Comparison of ENCODE assay signal across 17 cellular contexts in the genomic region with DNA sequence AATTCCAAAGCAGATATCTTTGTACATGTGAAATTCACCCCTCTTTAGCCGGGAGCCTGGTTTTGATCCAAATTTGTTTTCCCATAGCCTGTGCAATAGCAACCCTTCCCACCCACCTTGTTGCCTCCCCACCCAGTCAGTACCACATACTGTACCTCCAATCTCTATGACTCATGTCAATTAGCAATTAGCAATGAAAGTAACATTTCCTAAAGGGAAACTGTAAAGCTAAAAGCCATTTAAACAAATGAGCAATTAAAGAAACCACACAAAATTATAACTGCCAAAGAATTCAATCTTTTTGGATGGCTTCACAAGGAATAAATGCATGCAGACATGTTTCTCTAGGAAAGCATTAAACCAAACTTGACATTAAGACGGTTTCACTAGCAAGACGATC.
DNase-seq lines count a peak whose midpoint lies in the region; ATAC-seq, FAIRE-seq and TF ChIP-seq lines count a peak whose summit lies in the region.
"Had no signal": no experiment of that assay in that cellular context is flagged by ENCODE, and none has a peak within 500 bp of the region (broad histone marks: within the 10 kb centered on the region; RNA-seq: fewer than 3 reads in every experiment).

No MANE protein-coding gene starts in this region.

- H3K27ac ChIP-seq in A549, result peak overlapping the region; percentile 8 to 84; a peak in 4 of 6 replicates
- no peak overlapping the region for H3K27ac ChIP-seq in small intestine (ENCODE audit: low read depth in 1 of 2, low read length in 1 of 2)
- H3K27ac ChIP-seq: BLaER1, pancreas had no signal

- POLR2A ChIA-PET in A549 (lab: Yijun Ruan, JAX), result no interaction called here
- POLR2A ChIA-PET in activated CD8-positive, alpha-beta T cell treated with anti-CD3 and anti-CD28 coated beads for 36 hours (lab: Charles Lee), result interaction anchor here (2.8 kb wide), 1 partner anchor 63 kb away, joined by 12 read pairs; no protein-coding TSS in a partner anchor

- H3K4me3 ChIP-seq in A549 (no peak overlapping the region), small intestine (ENCODE audit: low read depth in 1 of 2, low read length in 2 of 2) (no peak overlapping the region)
- H3K4me3 ChIP-seq: BLaER1, pancreas had no signal

- TF ChIP-seq POLR2A in A549 (IDR thresholded peaks at IDR 0.05; ENCODE audit: low read length) (no peak), GM12891 (IDR thresholded peaks at IDR 0.05; ENCODE audit: low read depth, low read length) (no peak)

- H3K4me1 ChIP-seq in A549 (peaks cover 51% of the 10 kb centered on the region), small intestine (ENCODE audit: control insufficient read depth in 2 of 2, insufficient read depth in 1 of 2, low read depth in 1 of 2, low read length in 1 of 2) (no peaks in the 10 kb centered on the region)
- H3K4me1 ChIP-seq: pancreas had no signal

- H3K4me2 ChIP-seq in A549, result no peak overlapping the region

- intact Hi-C loops in activated CD8-positive, alpha-beta T cell treated with anti-CD3 and anti-CD28 coated beads for 36 hours (cut with micrococcal nuclease), result loop anchor here (10.0 kb wide), 3 partner anchors 61 to 111 kb away; no protein-coding TSS in a partner anchor

- CTCF ChIA-PET in A549 (lab: Yijun Ruan, JAX), result interaction anchor here (0.7 kb wide), 1 partner anchor 15 kb away, joined by 3 read pairs; no protein-coding TSS in a partner anchor
- CTCF ChIA-PET in activated CD8-positive, alpha-beta T cell treated with anti-CD3 and anti-CD28 coated beads for 36 hours (lab: Charles Lee), result interaction anchor here (1.8 kb wide), 1 partner anchor 47 kb away, joined by 3 read pairs; no protein-coding TSS in a partner anchor

- H3K4me3 Mint-ChIP-seq in activated CD8-positive, alpha-beta T cell treated with anti-CD3 and anti-CD28 coated beads for 36 hours, result peak overlapping the region; percentile 71
- H3K4me3 Mint-ChIP-seq in memory B cell, result no peak overlapping the region
- H3K4me3 Mint-ChIP-seq: mesothelial cell of epicardium had no signal

- no peaks in the 10 kb centered on the region for H3K27me3 ChIP-seq in small intestine (ENCODE audit: control insufficient read depth in 2 of 2, insufficient read depth in 2 of 2, low read length in 2 of 2)
- H3K27me3 ChIP-seq: BLaER1, pancreas had no signal

- FAIRE-seq in A549 (lab: Jason Lieb, UNC) (no peak), GM12891 (lab: Jason Lieb, UNC) (peak; percentile 70), small intestine (lab: Jason Lieb, UNC) (no peak)
- FAIRE-seq: colon, keratinocyte, pancreas had no signal

- H3K27me3 Mint-ChIP-seq in activated CD8-positive, alpha-beta T cell treated with anti-CD3 and anti-CD28 coated beads for 36 hours, result no peaks in the 10 kb centered on the region
- no peaks in the 10 kb centered on the region for H3K27me3 Mint-ChIP-seq in memory B cell

- WGBS in A549 (ENCODE audit: missing lambda C conversion rate), result 84% methylated on average over 3 of the region's 3 CpGs
- 64 to 75% (median 73%) methylated on average over 3 of the region's 3 CpGs for WGBS in small intestine, 3 donors

- TF ChIP-seq CTCF in A549 (IDR thresholded peaks at IDR 0.05), result no peak
- TF ChIP-seq CTCF in activated CD8-positive, alpha-beta T cell treated with anti-CD3 and anti-CD28 coated beads for 36 hours (IDR thresholded peaks at IDR 0.05), result no peak

- H3K36me3 Mint-ChIP-seq in activated CD8-positive, alpha-beta T cell treated with anti-CD3 and anti-CD28 coated beads for 36 hours (ENCODE audit: low read depth), result peaks cover 50% of the 10 kb centered on the region
- peaks cover 7% of the 10 kb centered on the region for H3K36me3 Mint-ChIP-seq in memory B cell
- H3K36me3 Mint-ChIP-seq: mesothelial cell of epicardium had no signal

- ATAC-seq in A549, result no peak
- no peak for ATAC-seq in activated CD8-positive, alpha-beta T cell treated with anti-CD3 and anti-CD28 coated beads for 36 hours
- ATAC-seq in memory B cell (ENCODE audit: low read depth), result no peak
- no peak for ATAC-seq in GM19397 (IDR thresholded peaks at IDR 0.05; ENCODE audit: unreplicated experiment)
- ATAC-seq in HG02852 (IDR thresholded peaks at IDR 0.05; ENCODE audit: unreplicated experiment), result no peak
- ATAC-seq: pancreas had no signal

- TF ChIP-seq EP300 in A549 (IDR thresholded peaks at IDR 0.05), result no peak

- TF ChIP-seq RAD21 in A549 (conservative IDR thresholded peaks at IDR 0.05 in 1 of 2, IDR thresholded peaks at IDR 0.05 in 1 of 2), result no peak

- no peaks in the 10 kb centered on the region for H3K36me3 ChIP-seq in small intestine (ENCODE audit: control insufficient read depth in 2 of 2, insufficient read depth in 2 of 2, low read length in 2 of 2)
- H3K36me3 ChIP-seq: pancreas had no signal

- no peaks in the 10 kb centered on the region for H3K9me3 Mint-ChIP-seq in activated CD8-positive, alpha-beta T cell treated with anti-CD3 and anti-CD28 coated beads for 36 hours
- no peaks in the 10 kb centered on the region for H3K9me3 Mint-ChIP-seq in memory B cell

- H3K4me1 Mint-ChIP-seq in activated CD8-positive, alpha-beta T cell treated with anti-CD3 and anti-CD28 coated beads for 36 hours (ENCODE audit: low read depth), result peaks cover 86% of the 10 kb centered on the region
- peaks cover 25% of the 10 kb centered on the region for H3K4me1 Mint-ChIP-seq in memory B cell
- H3K4me1 Mint-ChIP-seq: mesothelial cell of epicardium had no signal

- H3K9me3 ChIP-seq in A549, result no peaks in the 10 kb centered on the region
- no peaks in the 10 kb centered on the region for H3K9me3 ChIP-seq in small intestine (ENCODE audit: control insufficient read depth, low read depth)
- H3K9me3 ChIP-seq: BLaER1, pancreas had no signal

- peak overlapping the region; percentile 94 for H3K27ac Mint-ChIP-seq in activated CD8-positive, alpha-beta T cell treated with anti-CD3 and anti-CD28 coated beads for 36 hours
- peak overlapping the region; percentile 95 for H3K27ac Mint-ChIP-seq in memory B cell
- H3K27ac Mint-ChIP-seq: mesothelial cell of epicardium had no signal

- DNase-seq in A549 (ENCODE audit: low read depth in 1 of 2, low spot score in 1 of 2) (no peak), GM12891 (ENCODE audit: insufficient read length, low spot score) (no peak), memory B cell (ENCODE audit: low spot score in 2 of 2) (no peak), small intestine (no peak), NCI-H345 (lab: John Stamatoyannopoulos, UW) (no peak)
- peak; percentile 23 for DNase-seq in activated CD8-positive, alpha-beta T cell treated with anti-CD3 and anti-CD28 coated beads for 36 hours
- DNase-seq: DMS79 treated with DMSO at 0.1 percent for 48 hours, head of caudate nucleus, NCI-H1417, NCI-H446 treated with DMSO at 0.1 percent for 48 hours, pancreas had no signal

TF ChIP-seq in A549, 52 proteins besides CTCF, POLR2A, EP300 and RAD21:
- TF ChIP-seq ESRRA (IDR thresholded peaks at IDR 0.05; ENCODE audit: borderline replicate concordance, low read length) (no peak), CBX2 (IDR thresholded peaks at IDR 0.05; ENCODE audit: borderline replicate concordance, low read depth) (no peak), CHD4 (IDR thresholded peaks at IDR 0.05; ENCODE audit: borderline replicate concordance) (no peak), HDAC2 (IDR thresholded peaks at IDR 0.05) (no peak), RNF2 (IDR thresholded peaks at IDR 0.05; ENCODE audit: borderline replicate concordance, low read depth) (no peak), CBX8 (IDR thresholded peaks at IDR 0.05) (no peak)
- TF ChIP-seq, protein P1, sequence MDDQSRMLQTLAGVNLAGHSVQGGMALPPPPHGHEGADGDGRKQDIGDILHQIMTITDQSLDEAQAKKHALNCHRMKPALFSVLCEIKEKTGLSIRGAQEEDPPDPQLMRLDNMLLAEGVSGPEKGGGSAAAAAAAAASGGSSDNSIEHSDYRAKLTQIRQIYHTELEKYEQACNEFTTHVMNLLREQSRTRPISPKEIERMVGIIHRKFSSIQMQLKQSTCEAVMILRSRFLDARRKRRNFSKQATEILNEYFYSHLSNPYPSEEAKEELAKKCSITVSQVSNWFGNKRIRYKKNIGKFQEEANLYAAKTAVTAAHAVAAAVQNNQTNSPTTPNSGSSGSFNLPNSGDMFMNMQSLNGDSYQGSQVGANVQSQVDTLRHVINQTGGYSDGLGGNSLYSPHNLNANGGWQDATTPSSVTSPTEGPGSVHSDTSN (IDR thresholded peaks at IDR 0.05), result no peak

TF ChIP-seq in GM12891, 5 proteins besides CTCF, POLR2A, EP300 and RAD21:
- no peak for TF ChIP-seq TAF1 (IDR thresholded peaks at IDR 0.05; ENCODE audit: low read depth, low read length)
- no peak for TF ChIP-seq POU2F2 (IDR thresholded peaks at IDR 0.05; ENCODE audit: low read depth, low read length)
- TF ChIP-seq SPI1 (IDR thresholded peaks at IDR 0.05; ENCODE audit: low read depth, low read length), result no peak
- no peak for TF ChIP-seq POLR2AphosphoS5 (IDR thresholded peaks at IDR 0.05; ENCODE audit: low read depth, low read length)
- no peak for TF ChIP-seq PAX5 (IDR thresholded peaks at IDR 0.05; ENCODE audit: insufficient read depth, low read length, severe bottlenecking)
TF ChIP-seq in GM12891: peak in this region for 0.

Comparison
In these comparisons a context has a peak if more than half of its experiments do, and no peak if none do; other contexts are left out.
1. H3K27ac ChIP-seq: peak in A549 (2 of 2); none in small intestine (0 of 2).